Comparison of ENCODE assay signal across 19 cellular contexts in the genomic region with DNA sequence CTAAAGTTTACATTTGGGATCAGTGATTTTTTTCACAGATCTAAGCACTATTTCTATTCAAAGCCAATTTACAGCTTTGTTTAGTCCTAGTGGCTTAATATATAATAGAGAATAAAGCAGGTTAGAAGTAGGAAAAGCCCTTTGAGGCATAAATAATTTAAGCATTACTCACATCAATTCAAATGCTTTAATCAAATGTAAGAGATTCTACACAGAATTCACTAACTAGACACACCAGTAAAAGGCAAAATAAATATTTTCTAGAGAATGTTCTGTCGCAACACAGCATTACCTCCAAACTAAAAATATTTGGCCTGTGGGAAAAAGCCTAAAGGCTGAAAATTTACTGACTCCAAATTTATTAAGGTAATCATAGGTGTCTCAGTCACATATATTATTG. TPM values are rescaled to one million over a fixed set of nuclear protein-coding genes. Genes with fewer than 3 reads are reported as not detected.
DNase-seq lines count a peak whose midpoint lies in the region; ATAC-seq and TF ChIP-seq lines count a peak whose summit lies in the region.
"Had no signal": no experiment of that assay in that cellular context is flagged by ENCODE, and none has a peak within 500 bp of the region (broad histone marks: within the 10 kb centered on the region; RNA-seq: fewer than 3 reads in every experiment).

No MANE protein-coding gene starts in this region.

- H3K27me3 ChIP-seq in RWPE2 (ENCODE audit: insufficient read depth, poor library complexity, severe bottlenecking) (no peaks in the 10 kb centered on the region), spleen (replicated peaks in 1 of 7) (no peaks in the 10 kb centered on the region)
- H3K27me3 ChIP-seq: hepatocyte, neural progenitor cell, testis had no signal

- no peaks in the 10 kb centered on the region for H3K36me3 ChIP-seq in RWPE2 (ENCODE audit: low read depth)
- no peaks in the 10 kb centered on the region for H3K36me3 ChIP-seq in spleen
- H3K36me3 ChIP-seq: neural progenitor cell had no signal

- ATAC-seq in RWPE2 (ENCODE audit: low read depth) (peak; percentile 49), esophagus mucosa (peak; percentile 55), omental fat pad (ENCODE audit: low FRiP score) (peak; percentile 40), HG02571 (IDR thresholded peaks at IDR 0.05; ENCODE audit: unreplicated experiment) (no peak)
- ATAC-seq: activated CD8-positive, alpha-beta T cell treated with anti-CD3 and anti-CD28 coated beads, Interleukin-2, amount 10 ng/mL, durations not matched to agents 7 days and 5 days; activated T-cell treated with anti-CD3 and anti-CD28 coated beads, Interleukin-2, amount 50 U/mL, for 72 hours; Right ventricle myocardium inferior; T-helper 17 cell had no signal

- TF ChIP-seq POLR2A in spleen (IDR thresholded peaks at IDR 0.05) = no peak

- DNase-seq in GM03348 (ENCODE audit: low spot score) = peak; percentile 10
- DNase-seq in RWPE2 (ENCODE audit: low spot score) = no peak
- DNase-seq in omental fat pad (ENCODE audit: low spot score) = no peak
- DNase-seq in NCI-H128 (lab: John Stamatoyannopoulos, UW; ENCODE audit: unreplicated experiment) = no peak
- DNase-seq in spleen = no peak
- no peak for DNase-seq in NCI-H187 treated with DMSO at 0.1 percent for 48 hours (lab: John Stamatoyannopoulos, UW)
- DNase-seq: activated CD8-positive, alpha-beta T cell treated with anti-CD3 and anti-CD28 coated beads, Interleukin-2, amount 10 ng/mL, durations not matched to agents 7 days and 5 days; activated T-cell treated with anti-CD3 and anti-CD28 coated beads, Interleukin-2, amount 50 U/mL, for 72 hours; effector CD4-positive, alpha-beta T cell; islet precursor cell; MM.1S; NCI-H1694 treated with DMSO at 0.1 percent for 48 hours; T-helper 17 cell; testis had no signal

- H3K27ac ChIP-seq in RWPE2 (ENCODE audit: poor library complexity, severe bottlenecking) (peak overlapping the region; percentile 93), spleen (no peak overlapping the region)
- H3K27ac ChIP-seq: hepatocyte, neural progenitor cell, testis had no signal

- no peak overlapping the region for H3K4me3 ChIP-seq in RWPE2 (ENCODE audit: severe bottlenecking)
- no peak overlapping the region for H3K4me3 ChIP-seq in spleen
- H3K4me3 ChIP-seq: hepatocyte, neural progenitor cell, testis had no signal

- H3K9me3 ChIP-seq in RWPE2 (ENCODE audit: severe bottlenecking) (no peaks in the 10 kb centered on the region), spleen (peaks cover 0 to 6% (median 0%) of the 10 kb centered on the region in 8 donors)
- H3K9me3 ChIP-seq: testis had no signal

- 92 to 98% (median 95%) methylated on average over 1 of the region's 1 CpG for WGBS in spleen, 5 donors

- H3K4me1 ChIP-seq in RWPE2 (ENCODE audit: insufficient read depth, poor library complexity, severe bottlenecking) = peaks cover 47% of the 10 kb centered on the region
- peaks cover 0 to 7% (median 0%) of the 10 kb centered on the region in 6 donors for H3K4me1 ChIP-seq in spleen
- H3K4me1 ChIP-seq: neural progenitor cell, testis had no signal

- no peak for TF ChIP-seq CTCF in RWPE2 (IDR thresholded peaks at IDR 0.05; ENCODE audit: poor library complexity, severe bottlenecking)
- TF ChIP-seq CTCF in omental fat pad (IDR thresholded peaks at IDR 0.05) = no peak
- no peak for TF ChIP-seq CTCF in spleen (IDR thresholded peaks at IDR 0.05 in 8 of 11, conservative IDR thresholded peaks at IDR 0.05 in 3 of 11)

- intact Hi-C loops in spleen (cut with DNase I; ENCODE audit: low total_unique reads) = no loop called here

RNA-seq across cellular contexts. Expression of gene KCTD12, which starts 31.3 kb away (rescaled TPM):
- total RNA-seq in esophagus mucosa (10.0 TPM), omental fat pad (100 to 1,000 TPM in 1 of 4 donors, 10 to 100 TPM in 3; 64.0 to 214 (median 96.2) TPM), spleen (100 to 1,000 TPM in 3 of 7 donors, 10 to 100 TPM in 4; 52.8 to 164 (median 89.1) TPM)
- 10 to 100 TPM; 13.4 to 29.4 (median 22.0) TPM for polyA plus RNA-seq in spleen
